ENCODE assay signal across 15 cellular contexts in genomic region chr2:121209014-121209610, GRCh38.
DNase-seq lines count a peak whose midpoint lies in the region; ATAC-seq and TF ChIP-seq lines count a peak whose summit lies in the region.
"Had no signal": no experiment of that assay in that cellular context is flagged by ENCODE, and none has a peak within 500 bp of the region (broad histone marks: within the 10 kb centered on the region; RNA-seq: fewer than 3 reads in every experiment).

No MANE protein-coding gene starts in this region.

- H3K4me3 ChIP-seq in lower lobe of right lung = no peak overlapping the region
- H3K4me3 ChIP-seq: BLaER1 treated with 17β-estradiol and CSF1 and Interleukin-3, amounts not matched to agents 10 nM and 100 nM; GM12878; GM23248 had no signal

- H3K27ac ChIP-seq in lower lobe of right lung = no peak overlapping the region
- H3K27ac ChIP-seq: BLaER1 treated with 17β-estradiol and CSF1 and Interleukin-3, amounts not matched to agents 10 nM and 100 nM; GM23248 had no signal

- peak; percentile 13 to 26 for ATAC-seq in natural killer cell treated with Interleukin-12 subunit alpha and Interleukin-12 subunit beta and Interleukin-15 and Interleukin-18, amount 100 ng/mL, for 72 hours
- ATAC-seq in natural killer cell (no peak), lower lobe of right lung (no peak), HG03139 (IDR thresholded peaks at IDR 0.05; ENCODE audit: unreplicated experiment) (no peak)
- ATAC-seq in stimulated activated naive CD8-positive, alpha-beta T cell treated with anti-CD3 and anti-CD28 coated beads, Interleukin-15, Interleukin-2, amounts not matched to agents 100 U/mL and 50 U/mL, for 24 hours = peak; percentile 21
- ATAC-seq: GM12878, HepG2 had no signal

- no peaks in the 10 kb centered on the region for H3K4me1 Mint-ChIP-seq in natural killer cell treated with Interleukin-12 subunit alpha and Interleukin-12 subunit beta and Interleukin-15 and Interleukin-18, amount 100 ng/mL, for 72 hours (ENCODE audit: low read depth in 2 of 2)
- H3K4me1 Mint-ChIP-seq in natural killer cell (no peaks in the 10 kb centered on the region), type B pancreatic cell (ENCODE audit: unreplicated experiment) (peaks cover 4% of the 10 kb centered on the region)
- H3K4me1 Mint-ChIP-seq: CD4-positive, CD25-positive, alpha-beta regulatory T cell had no signal

- H3K27me3 ChIP-seq in lower lobe of right lung (ENCODE audit: low read depth) = no peaks in the 10 kb centered on the region
- H3K27me3 ChIP-seq: BLaER1 treated with 17β-estradiol and CSF1 and Interleukin-3, amounts not matched to agents 10 nM and 100 nM had no signal

- no peak overlapping the region for H3K4me3 Mint-ChIP-seq in natural killer cell treated with Interleukin-12 subunit alpha and Interleukin-12 subunit beta and Interleukin-15 and Interleukin-18, amount 100 ng/mL, for 72 hours
- H3K4me3 Mint-ChIP-seq in natural killer cell (no peak overlapping the region), type B pancreatic cell (no peak overlapping the region)
- H3K4me3 Mint-ChIP-seq: CD4-positive, CD25-positive, alpha-beta regulatory T cell; H9 had no signal

- H3K9me3 ChIP-seq in lower lobe of right lung = no peaks in the 10 kb centered on the region
- H3K9me3 ChIP-seq: BLaER1 treated with 17β-estradiol and CSF1 and Interleukin-3, amounts not matched to agents 10 nM and 100 nM had no signal

- DNase-seq in natural killer cell treated with Interleukin-12 subunit alpha and Interleukin-12 subunit beta and Interleukin-15 and Interleukin-18, amount 100 ng/mL, for 72 hours (ENCODE audit: low spot score) = no peak
- DNase-seq in natural killer cell (no peak), lower lobe of right lung (peak; percentile 25), type B pancreatic cell (ENCODE audit: extremely low spot score, unreplicated experiment) (no peak)
- no peak for DNase-seq in stimulated activated naive CD8-positive, alpha-beta T cell treated with anti-CD3 and anti-CD28 coated beads, Interleukin-15, Interleukin-2, amounts not matched to agents 100 U/mL and 50 U/mL, for 24 hours
- no peak for DNase-seq in activated naive CD4-positive, alpha-beta T cell (lab: John Stamatoyannopoulos, UW)
- DNase-seq: ACHN; CD4-positive, CD25-positive, alpha-beta regulatory T cell; DMS79; GM23248; H9 had no signal

- TF ChIP-seq CTCF in natural killer cell (IDR thresholded peaks at IDR 0.05) (no peak), lower lobe of right lung (IDR thresholded peaks at IDR 0.05) (no peak), type B pancreatic cell (conservative IDR thresholded peaks at IDR 0.05) (no peak)

- peaks cover 9% of the 10 kb centered on the region for H3K4me1 ChIP-seq in lower lobe of right lung
- H3K4me1 ChIP-seq: BLaER1 treated with 17β-estradiol and CSF1 and Interleukin-3, amounts not matched to agents 10 nM and 100 nM had no signal

- H3K9me3 Mint-ChIP-seq in natural killer cell treated with Interleukin-12 subunit alpha and Interleukin-12 subunit beta and Interleukin-15 and Interleukin-18, amount 100 ng/mL, for 72 hours = no peaks in the 10 kb centered on the region
- H3K9me3 Mint-ChIP-seq in natural killer cell = no peaks in the 10 kb centered on the region
- no peaks in the 10 kb centered on the region for H3K9me3 Mint-ChIP-seq in type B pancreatic cell
- H3K9me3 Mint-ChIP-seq: CD4-positive, CD25-positive, alpha-beta regulatory T cell; H9 had no signal

- H3K27me3 Mint-ChIP-seq in natural killer cell treated with Interleukin-12 subunit alpha and Interleukin-12 subunit beta and Interleukin-15 and Interleukin-18, amount 100 ng/mL, for 72 hours = no peaks in the 10 kb centered on the region
- H3K27me3 Mint-ChIP-seq in natural killer cell (ENCODE audit: low read depth in 2 of 2) (no peaks in the 10 kb centered on the region), type B pancreatic cell (peaks cover 7% of the 10 kb centered on the region)
- H3K27me3 Mint-ChIP-seq: CD4-positive, CD25-positive, alpha-beta regulatory T cell had no signal

- H3K36me3 ChIP-seq in lower lobe of right lung = no peaks in the 10 kb centered on the region
- H3K36me3 ChIP-seq: BLaER1 treated with 17β-estradiol and CSF1 and Interleukin-3, amounts not matched to agents 10 nM and 100 nM had no signal

- no peaks in the 10 kb centered on the region for H3K36me3 Mint-ChIP-seq in natural killer cell treated with Interleukin-12 subunit alpha and Interleukin-12 subunit beta and Interleukin-15 and Interleukin-18, amount 100 ng/mL, for 72 hours
- H3K36me3 Mint-ChIP-seq in natural killer cell (no peaks in the 10 kb centered on the region), type B pancreatic cell (no peaks in the 10 kb centered on the region)
- H3K36me3 Mint-ChIP-seq: CD4-positive, CD25-positive, alpha-beta regulatory T cell had no signal

- no peak overlapping the region for H3K27ac Mint-ChIP-seq in natural killer cell treated with Interleukin-12 subunit alpha and Interleukin-12 subunit beta and Interleukin-15 and Interleukin-18, amount 100 ng/mL, for 72 hours
- H3K27ac Mint-ChIP-seq in natural killer cell (no peak overlapping the region), type B pancreatic cell (no peak overlapping the region)
- H3K27ac Mint-ChIP-seq: CD4-positive, CD25-positive, alpha-beta regulatory T cell; H9 had no signal

- intact Hi-C loops in natural killer cell (cut with micrococcal nuclease) (no loop called here), lower lobe of right lung (cut with DNase I) (no loop called here)

Comparison
In these comparisons a context has a peak if more than half of its experiments do, and no peak if none do; other contexts are left out.
1. ATAC-seq: peak in natural killer cell treated with Interleukin-12 subunit alpha and Interleukin-12 subunit beta and Interleukin-15 and Interleukin-18, amount 100 ng/mL, for 72 hours (2 of 2) and stimulated activated naive CD8-positive, alpha-beta T cell treated with anti-CD3 and anti-CD28 coated beads, Interleukin-15, Interleukin-2, amounts not matched to agents 100 U/mL and 50 U/mL, for 24 hours (single experiment); none in natural killer cell (0 of 3), lower lobe of right lung (0 of 2) and HG03139 (single experiment).